In genomic region chrX:68571292-68572256, GRCh38 we compare ENCODE assay signal across 8 cellular contexts.
DNase-seq lines count a peak whose midpoint lies in the region; ATAC-seq and TF ChIP-seq lines count a peak whose summit lies in the region.

No MANE protein-coding gene starts in this region.

- TF ChIP-seq CTCF in right atrium auricular region (IDR thresholded peaks at IDR 0.05) = no peak

- H3K4me1 Mint-ChIP-seq in stimulated activated memory B cell treated with anti-CD40 and anti-IgM and Interleukin-4, amounts not matched to agents 10 μg/mL and 1 μg/mL and 100 μg/mL, for 72 hours = no peaks in the 10 kb centered on the region
- no peaks in the 10 kb centered on the region for H3K4me1 Mint-ChIP-seq in naive thymus-derived CD8-positive, alpha-beta T cell

- H3K9me3 Mint-ChIP-seq in stimulated activated memory B cell treated with anti-CD40 and anti-IgM and Interleukin-4, amounts not matched to agents 10 μg/mL and 1 μg/mL and 100 μg/mL, for 72 hours = no peaks in the 10 kb centered on the region
- peaks cover 0 to 3% (median 0%) of the 10 kb centered on the region in 9 donors for H3K9me3 Mint-ChIP-seq in naive thymus-derived CD8-positive, alpha-beta T cell

- no peaks in the 10 kb centered on the region for H3K4me1 ChIP-seq in right atrium auricular region

- no peaks in the 10 kb centered on the region for H3K9me3 ChIP-seq in right atrium auricular region

- H3K27me3 ChIP-seq in right atrium auricular region = no peaks in the 10 kb centered on the region

- no peaks in the 10 kb centered on the region for H3K27me3 Mint-ChIP-seq in stimulated activated memory B cell treated with anti-CD40 and anti-IgM and Interleukin-4, amounts not matched to agents 10 μg/mL and 1 μg/mL and 100 μg/mL, for 72 hours
- no peaks in the 10 kb centered on the region for H3K27me3 Mint-ChIP-seq in naive thymus-derived CD8-positive, alpha-beta T cell

- H3K27ac ChIP-seq in right atrium auricular region = no peak overlapping the region

- H3K27ac Mint-ChIP-seq in stimulated activated memory B cell treated with anti-CD40 and anti-IgM and Interleukin-4, amounts not matched to agents 10 μg/mL and 1 μg/mL and 100 μg/mL, for 72 hours = no peak overlapping the region
- H3K27ac Mint-ChIP-seq in naive thymus-derived CD8-positive, alpha-beta T cell = no peak overlapping the region

- H3K4me3 Mint-ChIP-seq in stimulated activated memory B cell treated with anti-CD40 and anti-IgM and Interleukin-4, amounts not matched to agents 10 μg/mL and 1 μg/mL and 100 μg/mL, for 72 hours = no peak overlapping the region
- H3K4me3 Mint-ChIP-seq in naive thymus-derived CD8-positive, alpha-beta T cell = no peak overlapping the region

- POLR2A ChIA-PET in naive thymus-derived CD8-positive, alpha-beta T cell (lab: Charles Lee) = no interaction called here

- H3K36me3 Mint-ChIP-seq in stimulated activated memory B cell treated with anti-CD40 and anti-IgM and Interleukin-4, amounts not matched to agents 10 μg/mL and 1 μg/mL and 100 μg/mL, for 72 hours = peaks cover 5% of the 10 kb centered on the region
- peaks cover 0 to 6% (median 2%) of the 10 kb centered on the region in 3 donors for H3K36me3 Mint-ChIP-seq in naive thymus-derived CD8-positive, alpha-beta T cell

- H3K36me3 ChIP-seq in right atrium auricular region = no peaks in the 10 kb centered on the region

- DNase-seq in GM04504 (ENCODE audit: low read depth) = peak; percentile 17
- peak; percentile 22 for DNase-seq in amniotic stem cell (lab: John Stamatoyannopoulos, UW)
- DNase-seq in right atrium auricular region (ENCODE audit: low spot score) = no peak
- DNase-seq in HuH-7 (ENCODE audit: low spot score) = no peak
- DNase-seq in naive thymus-derived CD8-positive, alpha-beta T cell = no peak

- no peak overlapping the region for H3K4me3 ChIP-seq in right atrium auricular region

- ATAC-seq in GM21367 (IDR thresholded peaks at IDR 0.05; ENCODE audit: unreplicated experiment) = peak; percentile 79
- ATAC-seq in HG03520 (IDR thresholded peaks at IDR 0.05; ENCODE audit: unreplicated experiment) = peak; percentile 89
- ATAC-seq in stimulated activated memory B cell treated with anti-CD40 and anti-IgM and Interleukin-4, amounts not matched to agents 10 μg/mL and 1 μg/mL and 100 μg/mL, for 72 hours = peak; percentile 76
- ATAC-seq in naive thymus-derived CD8-positive, alpha-beta T cell = no peak

Comparison
In these comparisons a context has a peak if more than half of its experiments do, and no peak if none do; other contexts are left out.
1. DNase-seq: peak in GM04504 (single experiment) and amniotic stem cell (single experiment); none in right atrium auricular region (single experiment), HuH-7 (single experiment) and naive thymus-derived CD8-positive, alpha-beta T cell (0 of 10).
2. ATAC-seq: peak in GM21367 (single experiment), HG03520 (single experiment) and stimulated activated memory B cell treated with anti-CD40 and anti-IgM and Interleukin-4, amounts not matched to agents 10 μg/mL and 1 μg/mL and 100 μg/mL, for 72 hours (single experiment); none in naive thymus-derived CD8-positive, alpha-beta T cell (0 of 2).